Comparison of ENCODE assay signal across 7 cellular contexts in genomic region chr7:72823765-72824732, GRCh38. TPM values are rescaled to one million over a fixed set of nuclear protein-coding genes. Genes with fewer than 3 reads are reported as not detected.
DNase-seq lines count a peak whose midpoint lies in the region; FAIRE-seq and TF ChIP-seq lines count a peak whose summit lies in the region.
"Not testable (repeated sequence)": the region's sequence is repeated elsewhere in the genome, so short reads cannot be mapped to it uniquely, and the experiment has no call there.

No MANE protein-coding gene starts in this region.

- H3K27me3 ChIP-seq in adipocyte (replicated peaks; ENCODE audit: control insufficient read depth, insufficient read depth, low read length), result not testable (repeated sequence)

- not testable (repeated sequence) for H3K9me3 ChIP-seq in adipocyte (ENCODE audit: control insufficient read depth, low read length)

- not testable (repeated sequence) for H3K27me3 Mint-ChIP-seq in osteocyte (ENCODE audit: unreplicated experiment)

- peak overlapping the region; percentile 67 for H3K27ac Mint-ChIP-seq in osteocyte (ENCODE audit: unreplicated experiment)

- H3K9me3 Mint-ChIP-seq in osteocyte (ENCODE audit: unreplicated experiment), result not testable (repeated sequence)

- not testable (repeated sequence) for H3K4me3 ChIP-seq in adipocyte (ENCODE audit: low read length); epithelial cell of esophagus (ENCODE audit: low read length)

- H3K4me3 Mint-ChIP-seq in osteocyte (ENCODE audit: unreplicated experiment), result not testable (repeated sequence)

- H3K9ac ChIP-seq in adipocyte (ENCODE audit: low read length), result not testable (repeated sequence)

- not testable (repeated sequence) for H3K4me1 ChIP-seq in adipocyte (ENCODE audit: control insufficient read depth, insufficient read depth, low read length)

- TF ChIP-seq EP300 in Ishikawa (IDR thresholded peaks at IDR 0.05; ENCODE audit: borderline replicate concordance), result not testable (repeated sequence)

- H3K36me3 Mint-ChIP-seq in osteocyte (ENCODE audit: unreplicated experiment), result not testable (repeated sequence)

- not testable (repeated sequence) for TF ChIP-seq CTCF in epithelial cell of esophagus (IDR thresholded peaks at IDR 0.05; ENCODE audit: insufficient read depth, low read depth, low read length, missing control alignments)
- peak; percentile 56 for TF ChIP-seq CTCF in osteocyte (IDR thresholded peaks at IDR 0.05)

- H3K4me1 Mint-ChIP-seq in osteocyte (ENCODE audit: unreplicated experiment), result peaks cover 11% of the 10 kb centered on the region

- H3K36me3 ChIP-seq in adipocyte (ENCODE audit: control insufficient read depth, insufficient read depth, low read length, severe bottlenecking), result not testable (repeated sequence)

- peak; percentile 97 for FAIRE-seq in islet of Langerhans (lab: Jason Lieb, UNC)

- peak; percentile 8 for DNase-seq in DMS79 treated with DMSO at 0.1 percent for 48 hours (lab: John Stamatoyannopoulos, UW)
- peak; percentile 2 for DNase-seq in NCI-H748 (lab: John Stamatoyannopoulos, UW; ENCODE audit: unreplicated experiment)
- DNase-seq in adipocyte (ENCODE audit: low read depth), result peak; percentile 56
- peak; percentile 39 for DNase-seq in epithelial cell of esophagus (ENCODE audit: low read depth)
- DNase-seq in osteocyte (ENCODE audit: extremely low spot score, unreplicated experiment), result not testable (repeated sequence)

- TF ChIP-seq RAD21 in Ishikawa (IDR thresholded peaks at IDR 0.05; ENCODE audit: low read depth), result peak; percentile 27

RNA-seq across cellular contexts. Expression of gene TYW1B, which starts 4.0 kb away (rescaled TPM):
- total RNA-seq in osteocyte, result 1.6 and 2.3 TPM in 2 replicates
